In the genomic region with DNA sequence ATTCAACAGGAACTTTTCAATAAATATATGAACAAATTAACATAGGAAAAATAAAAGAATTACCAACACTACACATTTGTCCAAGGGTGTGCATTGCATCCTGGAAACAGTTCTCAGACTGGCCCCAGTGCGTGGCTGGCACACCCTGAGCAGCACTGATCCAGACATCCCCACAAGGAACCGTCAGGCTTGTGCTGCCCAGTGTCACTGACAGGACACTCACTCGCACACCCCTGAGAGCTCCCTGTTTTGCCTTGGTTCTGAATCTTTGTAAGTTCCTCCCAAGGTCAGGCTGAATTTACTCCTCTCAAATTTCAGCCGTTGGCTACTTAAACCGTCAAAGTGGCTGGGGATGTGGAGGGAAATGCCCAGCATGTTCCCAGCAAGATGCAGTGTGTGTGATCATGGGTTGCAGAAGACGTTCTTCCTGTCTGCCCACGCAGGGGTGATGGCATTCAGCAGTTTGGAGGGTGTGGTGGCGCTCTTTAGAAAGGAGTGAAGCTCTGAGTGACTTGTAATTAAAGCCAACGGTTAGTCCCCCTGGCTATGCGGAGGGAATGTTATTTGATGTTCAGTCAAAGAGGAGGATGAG, we compare ENCODE assay signal across 8 cellular contexts. TPM values are rescaled to one million over a fixed set of nuclear protein-coding genes. Genes with fewer than 3 reads are reported as not detected.
DNase-seq lines count a peak whose midpoint lies in the region; ATAC-seq and TF ChIP-seq lines count a peak whose summit lies in the region.

No MANE protein-coding gene starts in this region.

- peaks cover 63% of the 10 kb centered on the region for H3K4me1 Mint-ChIP-seq in T-helper 2 cell treated with Interferon-gamma antibody and Interleukin-4, amounts not matched to agents 5 μg/mL and 100 μg/mL, for 36 hours (ENCODE audit: low read depth)

- H3K9me3 Mint-ChIP-seq in T-helper 2 cell treated with Interferon-gamma antibody and Interleukin-4, amounts not matched to agents 5 μg/mL and 100 μg/mL, for 36 hours = no peaks in the 10 kb centered on the region

- peak; percentile 25 for ATAC-seq in HG02798 (IDR thresholded peaks at IDR 0.05; ENCODE audit: poor library complexity, unreplicated experiment)
- ATAC-seq in HG02588 (IDR thresholded peaks at IDR 0.05; ENCODE audit: unreplicated experiment) = no peak

- H3K9ac ChIP-seq in liver (ENCODE audit: low read depth in 1 of 2, low read length in 2 of 2) = peak overlapping the region; percentile 84 to 98

- H3K27ac ChIP-seq in liver (ENCODE audit: low read depth in 1 of 2, low read length in 2 of 2) = peak overlapping the region; percentile 98 to 99

- peak overlapping the region; percentile 94 for H3K27ac Mint-ChIP-seq in T-helper 2 cell treated with Interferon-gamma antibody and Interleukin-4, amounts not matched to agents 5 μg/mL and 100 μg/mL, for 36 hours

- peak overlapping the region; percentile 94 for H3K4me3 Mint-ChIP-seq in T-helper 2 cell treated with Interferon-gamma antibody and Interleukin-4, amounts not matched to agents 5 μg/mL and 100 μg/mL, for 36 hours

- peak overlapping the region; percentile 68 to 90 (median 88) for H3K4me3 ChIP-seq in liver (ENCODE audit: low read depth in 1 of 3, low read length in 3 of 3)

- no peaks in the 10 kb centered on the region for H3K9me3 ChIP-seq in liver (ENCODE audit: control insufficient read depth in 4 of 4, low read length in 3 of 4)

- no peaks in the 10 kb centered on the region for H3K36me3 ChIP-seq in liver (ENCODE audit: control insufficient read depth in 4 of 4, insufficient read depth in 3 of 4, low read depth in 1 of 4, low read length in 3 of 4)

- H3K27me3 Mint-ChIP-seq in T-helper 2 cell treated with Interferon-gamma antibody and Interleukin-4, amounts not matched to agents 5 μg/mL and 100 μg/mL, for 36 hours (ENCODE audit: low read depth) = no peaks in the 10 kb centered on the region

- 6% methylated on average over 10 of the region's 10 CpGs for WGBS in liver

- TF ChIP-seq CTCF in liver (IDR thresholded peaks at IDR 0.05; ENCODE audit: low read depth, low read length, missing input control) = no peak

- peaks cover 3% of the 10 kb centered on the region for H3K36me3 Mint-ChIP-seq in T-helper 2 cell treated with Interferon-gamma antibody and Interleukin-4, amounts not matched to agents 5 μg/mL and 100 μg/mL, for 36 hours (ENCODE audit: low read depth)

- peaks cover 6 to 37% (median 13%) of the 10 kb centered on the region in 4 donors for H3K4me1 ChIP-seq in liver (ENCODE audit: control insufficient read depth in 4 of 4, insufficient read depth in 4 of 4, low read length in 3 of 4)

- no peak for TF ChIP-seq RAD21 in liver (IDR thresholded peaks at IDR 0.05)

- no peaks in the 10 kb centered on the region for H3K27me3 ChIP-seq in liver (ENCODE audit: control insufficient read depth in 4 of 4, insufficient read depth in 4 of 4, low read length in 3 of 4)

- DNase-seq in A172 (ENCODE audit: low spot score) = peak; percentile 88
- DNase-seq in T-helper 2 cell treated with Interferon-gamma antibody and Interleukin-4, amounts not matched to agents 5 μg/mL and 100 μg/mL, for 36 hours (ENCODE audit: low spot score) = peak; percentile 90
- peak; percentile 73 for DNase-seq in astrocyte of the hippocampus (ENCODE audit: low read depth, low spot score)
- DNase-seq in stimulated activated CD4-positive, alpha-beta T cell treated with anti-CD3 and anti-CD28 coated beads, TNF-alpha, amount 100 ng/mL, for 4 hours (ENCODE audit: low read depth in 3 of 3) = peak in 2 of 3 experiments; percentile 68 to 72
- no peak for DNase-seq in ecto neural progenitor cell (ENCODE audit: low spot score)

TF ChIP-seq in liver, 16 proteins besides CTCF, POLR2A, EP300 and RAD21:
- TF ChIP-seq HNF4A (conservative IDR thresholded peaks at IDR 0.05) (peak in 1 of 2 donors; percentile 2), EGR1 (IDR thresholded peaks at IDR 0.05; ENCODE audit: low read depth in 2 of 2) (peak; percentile 1 to 66), JUND (IDR thresholded peaks at IDR 0.05) (peak; percentile 22 to 57), RXRA (IDR thresholded peaks at IDR 0.05) (no peak)

RNA-seq across cellular contexts. Expression of gene MT2A, which starts 1.7 kb away (rescaled TPM):
- 137 and 184 TPM in 2 replicates for total RNA-seq in A172 (2014; rRNA removed; shearing (Covaris generic))
- 100 to 1,000 TPM in 1 of 2 donors, 10 to 100 TPM in 1; 45.8 to 387 TPM for total RNA-seq in liver
- polyA plus RNA-seq in liver = 1,000 to 10,000 TPM; 4,079 to 5,206 TPM

RNA-seq across cellular contexts. Expression of gene MT1E, which starts 15.5 kb away (rescaled TPM):
- total RNA-seq in A172 (2014; rRNA removed; shearing (Covaris generic)) = not detected in 2 replicates
- total RNA-seq in liver = 1,000 to 10,000 TPM in 1 of 2 donors, 100 to 1,000 TPM in 1; 206 to 1,831 TPM
- polyA plus RNA-seq in liver = 1,000 to 10,000 TPM in 1 of 2 donors, 100 to 1,000 TPM in 1; 336 to 1,280 TPM

RNA-seq across cellular contexts. Expression of gene MT3, which starts 20.8 kb away (rescaled TPM):
- not detected in 2 replicates for total RNA-seq in A172 (2014; rRNA removed; shearing (Covaris generic))
- not detected for total RNA-seq in liver
- not detected for polyA plus RNA-seq in liver

RNA-seq across cellular contexts. Expression of gene MT1M, which starts 22.3 kb away (rescaled TPM):
- total RNA-seq in A172 (2014; rRNA removed; shearing (Covaris generic)) = not detected in 2 replicates
- 100 to 1,000 TPM in 1 of 2 donors, 10 to 100 TPM in 1; 20.4 to 159 TPM for total RNA-seq in liver
- 100 to 1,000 TPM; 229 to 343 TPM for polyA plus RNA-seq in liver

RNA-seq across cellular contexts. Expression of gene MT1A, which starts 28.4 kb away (rescaled TPM):
- total RNA-seq in A172 (2014; rRNA removed; shearing (Covaris generic)) = not detected in 2 replicates
- 10 to 100 TPM; 10.1 to 21.9 TPM for total RNA-seq in liver
- polyA plus RNA-seq in liver = 100 to 1,000 TPM; 127 to 511 TPM

Comparison
In these comparisons a context has a peak if more than half of its experiments do, and no peak if none do; other contexts are left out.
1. RNA of gene MT1E, which starts 15.5 kb away (total RNA-seq): 206 to 1,831 TPM in liver; not detected in A172; every median in the first group is over 100 times any median in the second.